In the genomic region with DNA sequence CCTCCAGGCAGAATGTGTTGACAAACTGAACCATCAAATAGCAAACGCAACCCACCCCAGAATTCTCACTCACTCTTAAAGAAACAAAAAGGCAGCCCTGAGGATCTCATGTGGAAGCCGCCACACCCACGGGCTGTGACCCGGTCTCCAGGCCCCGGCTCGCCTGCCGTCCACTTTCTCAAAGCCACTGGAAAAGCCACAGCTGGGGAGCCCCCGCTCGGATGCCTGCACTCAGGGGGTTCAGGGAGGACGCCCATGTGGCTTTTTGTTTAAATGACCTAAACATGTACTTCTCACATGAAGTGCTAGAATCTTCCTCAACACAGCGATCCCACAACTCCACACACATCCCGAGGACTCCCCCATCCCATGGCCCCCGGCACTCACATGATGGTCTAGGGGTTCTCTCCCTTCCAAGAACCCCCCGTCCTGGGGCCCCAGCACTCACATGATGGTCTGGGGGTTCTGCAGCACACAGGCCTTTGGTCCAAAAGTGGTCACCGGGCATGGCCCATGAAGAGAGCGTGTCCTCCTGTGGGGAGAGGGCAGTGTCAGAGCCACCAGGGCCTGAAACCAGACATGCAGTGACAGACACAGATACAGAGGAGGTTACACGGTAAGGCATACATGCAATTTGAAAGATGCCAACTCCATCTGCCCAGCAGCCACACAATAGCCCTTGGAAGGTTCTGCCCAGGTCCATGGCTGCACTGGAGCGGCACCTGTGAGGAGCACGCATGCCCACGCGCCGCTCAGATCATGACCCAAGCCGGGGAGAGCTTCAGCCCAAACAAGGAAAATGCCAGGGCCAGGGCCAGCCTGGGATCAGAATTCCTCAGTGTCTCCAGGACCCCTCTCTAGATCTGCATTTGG, we compare ENCODE assay signal across 11 cellular contexts.
"Had no signal": no experiment of that assay in that cellular context is flagged by ENCODE, and none has a peak within 500 bp of the region (broad histone marks: within the 10 kb centered on the region; RNA-seq: fewer than 3 reads in every experiment).

No MANE protein-coding gene starts in this region.

- H3K27ac Mint-ChIP-seq: activated CD4-positive, alpha-beta T cell treated with anti-CD3 and anti-CD28 coated beads for 36 hours; activated naive CD4-positive, alpha-beta T cell treated with anti-CD3 and anti-CD28 coated beads, Interleukin-2, amount 10 ng/mL, durations not matched to agents 7 days and 5 days; dendritic cell treated with granulocyte-macrophage colony-stimulating factor and Interleukin-4, amounts not matched to agents 40 ng/mL and 50 ng/mL, for 4 days; progenitor cell of endocrine pancreas had no signal

- H3K36me3 Mint-ChIP-seq: naive B cell had no signal

- H3K4me3 ChIP-seq: body of pancreas, hepatocyte had no signal

- H3K27ac ChIP-seq: body of pancreas, hepatocyte had no signal

- H3K27me3 Mint-ChIP-seq: activated CD4-positive, alpha-beta T cell treated with anti-CD3 and anti-CD28 coated beads for 36 hours; activated naive CD4-positive, alpha-beta T cell treated with anti-CD3 and anti-CD28 coated beads, Interleukin-2, amount 10 ng/mL, durations not matched to agents 7 days and 5 days; dendritic cell treated with granulocyte-macrophage colony-stimulating factor and Interleukin-4, amounts not matched to agents 40 ng/mL and 50 ng/mL, for 4 days; naive B cell; progenitor cell of endocrine pancreas had no signal

- H3K4me3 Mint-ChIP-seq: activated CD4-positive, alpha-beta T cell treated with anti-CD3 and anti-CD28 coated beads for 36 hours; activated naive CD4-positive, alpha-beta T cell treated with anti-CD3 and anti-CD28 coated beads, Interleukin-2, amount 10 ng/mL, durations not matched to agents 7 days and 5 days; dendritic cell treated with granulocyte-macrophage colony-stimulating factor and Interleukin-4, amounts not matched to agents 40 ng/mL and 50 ng/mL, for 4 days; naive B cell had no signal

- H3K27me3 ChIP-seq: body of pancreas, hepatocyte had no signal

- H3K9me3 Mint-ChIP-seq: activated naive CD4-positive, alpha-beta T cell treated with anti-CD3 and anti-CD28 coated beads, Interleukin-2, amount 10 ng/mL, durations not matched to agents 7 days and 5 days; dendritic cell treated with granulocyte-macrophage colony-stimulating factor and Interleukin-4, amounts not matched to agents 40 ng/mL and 50 ng/mL, for 4 days; naive B cell had no signal

- H3K4me1 Mint-ChIP-seq: activated CD4-positive, alpha-beta T cell treated with anti-CD3 and anti-CD28 coated beads for 36 hours; activated naive CD4-positive, alpha-beta T cell treated with anti-CD3 and anti-CD28 coated beads, Interleukin-2, amount 10 ng/mL, durations not matched to agents 7 days and 5 days had no signal

- ATAC-seq: activated CD4-positive, alpha-beta T cell treated with anti-CD3 and anti-CD28 coated beads for 36 hours; body of pancreas; right cardiac atrium; stimulated activated naive CD8-positive, alpha-beta T cell treated with anti-CD3 and anti-CD28 coated beads, Interleukin-15, Interleukin-2, amounts not matched to agents 100 U/mL and 50 U/mL, for 24 hours had no signal

- H3K9me3 ChIP-seq: body of pancreas had no signal

- DNase-seq: activated CD4-positive, alpha-beta T cell treated with anti-CD3 and anti-CD28 coated beads for 36 hours; activated naive CD4-positive, alpha-beta T cell treated with anti-CD3 and anti-CD28 coated beads, Interleukin-2, amount 10 ng/mL, durations not matched to agents 7 days and 5 days; body of pancreas; erythroblast; naive B cell; right cardiac atrium; stimulated activated naive CD8-positive, alpha-beta T cell treated with anti-CD3 and anti-CD28 coated beads, Interleukin-15, Interleukin-2, amounts not matched to agents 100 U/mL and 50 U/mL, for 24 hours; T1000 had no signal
